ENCODE assay signal across 1 cellular context in genomic region chr1:231241751-231242150, GRCh38.
TF ChIP-seq lines count a peak whose summit lies in the region.

No MANE protein-coding gene starts in this region.

TF ChIP-seq in GM12878, 131 proteins besides CTCF, POLR2A, EP300 and RAD21:
- TF ChIP-seq, protein P1, sequence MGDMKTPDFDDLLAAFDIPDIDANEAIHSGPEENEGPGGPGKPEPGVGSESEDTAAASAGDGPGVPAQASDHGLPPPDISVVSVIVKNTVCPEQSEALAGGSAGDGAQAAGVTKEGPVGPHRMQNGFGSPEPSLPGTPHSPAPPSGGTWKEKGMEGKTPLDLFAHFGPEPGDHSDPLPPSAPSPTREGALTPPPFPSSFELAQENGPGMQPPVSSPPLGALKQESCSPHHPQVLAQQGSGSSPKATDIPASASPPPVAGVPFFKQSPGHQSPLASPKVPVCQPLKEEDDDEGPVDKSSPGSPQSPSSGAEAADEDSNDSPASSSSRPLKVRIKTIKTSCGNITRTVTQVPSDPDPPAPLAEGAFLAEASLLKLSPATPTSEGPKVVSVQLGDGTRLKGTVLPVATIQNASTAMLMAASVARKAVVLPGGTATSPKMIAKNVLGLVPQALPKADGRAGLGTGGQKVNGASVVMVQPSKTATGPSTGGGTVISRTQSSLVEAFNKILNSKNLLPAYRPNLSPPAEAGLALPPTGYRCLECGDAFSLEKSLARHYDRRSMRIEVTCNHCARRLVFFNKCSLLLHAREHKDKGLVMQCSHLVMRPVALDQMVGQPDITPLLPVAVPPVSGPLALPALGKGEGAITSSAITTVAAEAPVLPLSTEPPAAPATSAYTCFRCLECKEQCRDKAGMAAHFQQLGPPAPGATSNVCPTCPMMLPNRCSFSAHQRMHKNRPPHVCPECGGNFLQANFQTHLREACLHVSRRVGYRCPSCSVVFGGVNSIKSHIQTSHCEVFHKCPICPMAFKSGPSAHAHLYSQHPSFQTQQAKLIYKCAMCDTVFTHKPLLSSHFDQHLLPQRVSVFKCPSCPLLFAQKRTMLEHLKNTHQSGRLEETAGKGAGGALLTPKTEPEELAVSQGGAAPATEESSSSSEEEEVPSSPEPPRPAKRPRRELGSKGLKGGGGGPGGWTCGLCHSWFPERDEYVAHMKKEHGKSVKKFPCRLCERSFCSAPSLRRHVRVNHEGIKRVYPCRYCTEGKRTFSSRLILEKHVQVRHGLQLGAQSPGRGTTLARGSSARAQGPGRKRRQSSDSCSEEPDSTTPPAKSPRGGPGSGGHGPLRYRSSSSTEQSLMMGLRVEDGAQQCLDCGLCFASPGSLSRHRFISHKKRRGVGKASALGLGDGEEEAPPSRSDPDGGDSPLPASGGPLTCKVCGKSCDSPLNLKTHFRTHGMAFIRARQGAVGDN (IDR thresholded peaks at IDR 0.05) = no peak
